ENCODE assay signal across 18 cellular contexts in the genomic region with DNA sequence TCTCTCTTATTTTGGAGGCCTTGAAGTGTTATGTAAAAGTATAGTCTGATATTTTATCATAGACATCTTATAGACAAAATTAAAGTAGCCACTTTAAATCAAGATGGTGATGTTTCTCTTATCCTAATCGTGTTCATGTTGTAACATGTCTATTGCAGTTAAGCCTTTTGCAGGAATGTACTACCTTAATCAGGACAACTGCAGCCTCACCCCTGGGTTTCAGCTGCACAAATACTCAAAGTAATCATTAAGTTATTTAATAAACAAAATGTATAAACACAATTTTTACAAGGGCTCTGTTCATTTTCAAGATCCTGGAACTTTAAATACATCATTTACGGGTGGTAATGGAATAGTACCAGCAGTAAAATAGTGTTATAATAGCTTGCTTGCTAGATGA.
"Had no signal": no experiment of that assay in that cellular context is flagged by ENCODE, and none has a peak within 500 bp of the region (broad histone marks: within the 10 kb centered on the region; RNA-seq: fewer than 3 reads in every experiment).

No MANE protein-coding gene starts in this region.

- H3K4me3 ChIP-seq: heart left ventricle, mucosa of descending colon, spleen, testis, tibial nerve, upper lobe of right lung, vagina had no signal

- H3K27me3 ChIP-seq: heart left ventricle, spleen, testis, tibial nerve, upper lobe of right lung, vagina had no signal

- H3K4me1 ChIP-seq: spleen, testis, tibial nerve, vagina had no signal

- H3K36me3 ChIP-seq: heart left ventricle, spleen, tibial nerve, upper lobe of right lung, vagina had no signal

- H3K9me3 ChIP-seq: mucosa of descending colon, spleen, testis, tibial nerve, upper lobe of right lung, vagina had no signal

- ATAC-seq: heart left ventricle; mucosa of descending colon; naive thymus-derived CD8-positive, alpha-beta T cell; sciatic nerve; stimulated activated naive B cell treated with anti-CD40 and anti-IgM and Interleukin-4, amounts not matched to agents 10 μg/mL and 1 μg/mL and 100 μg/mL, for 72 hours; stimulated activated naive CD8-positive, alpha-beta T cell treated with anti-CD3 and anti-CD28 coated beads, Interleukin-15, amount 100 ng/mL, for 72 hours; upper lobe of right lung had no signal

- DNase-seq: effector memory CD4-positive, alpha-beta T cell; heart left ventricle; hippocampal formation; kidney glomerular epithelial cell; mucosa of descending colon; naive thymus-derived CD8-positive, alpha-beta T cell; posterior cingulate gyrus; spleen; stimulated activated CD4-positive, alpha-beta T cell treated with anti-CD3 and anti-CD28 coated beads, Interleukin-15, amount 100 ng/mL, for 24 hours; stimulated activated CD4-positive, alpha-beta T cell treated with anti-CD3 and anti-CD28 coated beads, Interleukin-1b, Interleukin-23, amount 100 ng/mL, for 48 hours; stimulated activated CD4-positive, alpha-beta T cell treated with anti-CD3 and anti-CD28 coated beads, Interleukin-4, amount 100 ng/mL, for 24 hours; stimulated activated naive B cell treated with anti-CD40 and anti-IgM and Interleukin-4, amounts not matched to agents 10 μg/mL and 1 μg/mL and 100 μg/mL, for 72 hours; stimulated activated naive CD8-positive, alpha-beta T cell treated with anti-CD3 and anti-CD28 coated beads, Interleukin-15, amount 100 ng/mL, for 72 hours; testis; upper lobe of right lung had no signal

- H3K27ac ChIP-seq: heart left ventricle, spleen, testis, tibial nerve, upper lobe of right lung, vagina had no signal
